In genomic region chr12:123149088-123149827, GRCh38 we compare ENCODE assay signal across 8 cellular contexts. TPM values are rescaled to one million over a fixed set of nuclear protein-coding genes. Genes with fewer than 3 reads are reported as not detected.
DNase-seq lines count a peak whose midpoint lies in the region; ATAC-seq, FAIRE-seq and TF ChIP-seq lines count a peak whose summit lies in the region.

No MANE protein-coding gene starts in this region.

- peak overlapping the region; percentile 52 for H3K27ac Mint-ChIP-seq in activated naive CD8-positive, alpha-beta T cell treated with anti-CD3 and anti-CD28 coated beads, Interleukin-2, amount 50 U/mL, for 24 hours
- peak overlapping the region; percentile 92 for H3K27ac Mint-ChIP-seq in stimulated activated naive B cell treated with anti-CD40 and anti-IgM and Interleukin-4, amounts not matched to agents 10 μg/mL and 1 μg/mL and 100 μg/mL, for 72 hours

- H3K9me3 ChIP-seq in HUES48 (ENCODE audit: control insufficient read depth, insufficient read depth, low read length) (no peaks in the 10 kb centered on the region), keratinocyte (ENCODE audit: control insufficient read depth, low read depth, low read length) (no peaks in the 10 kb centered on the region)

- dilution Hi-C loops in keratinocyte (cut with MboI; ENCODE audit: extremely low pct_ligation_motif_present, low sequenced_read_pairs): no loop called here

- peaks cover 16% of the 10 kb centered on the region for H3K4me1 ChIP-seq in HUES48 (ENCODE audit: control insufficient read depth, insufficient read depth, low read length)
- H3K4me1 ChIP-seq in keratinocyte (ENCODE audit: control insufficient read depth, extremely low read depth, insufficient read depth, low read length): peaks cover 5% of the 10 kb centered on the region

- H3K4me1 Mint-ChIP-seq in activated naive CD8-positive, alpha-beta T cell treated with anti-CD3 and anti-CD28 coated beads, Interleukin-2, amount 50 U/mL, for 24 hours: peaks cover 36% of the 10 kb centered on the region
- H3K4me1 Mint-ChIP-seq in stimulated activated naive B cell treated with anti-CD40 and anti-IgM and Interleukin-4, amounts not matched to agents 10 μg/mL and 1 μg/mL and 100 μg/mL, for 72 hours: peaks cover 25 to 57% of the 10 kb centered on the region in 2 donors

- no peaks in the 10 kb centered on the region for H3K9me3 Mint-ChIP-seq in activated naive CD8-positive, alpha-beta T cell treated with anti-CD3 and anti-CD28 coated beads, Interleukin-2, amount 50 U/mL, for 24 hours
- no peaks in the 10 kb centered on the region for H3K9me3 Mint-ChIP-seq in stimulated activated naive B cell treated with anti-CD40 and anti-IgM and Interleukin-4, amounts not matched to agents 10 μg/mL and 1 μg/mL and 100 μg/mL, for 72 hours

- H3K9me1 ChIP-seq in keratinocyte (ENCODE audit: control insufficient read depth, extremely low read depth, insufficient read depth, low read length): peaks cover 4% of the 10 kb centered on the region

- peak overlapping the region; percentile 83 for H3K4me2 ChIP-seq in keratinocyte (ENCODE audit: control insufficient read depth, extremely low read depth, insufficient read depth, low read depth, low read length)

- peak overlapping the region; percentile 74; the same call in 1 of the 2 replicates for H3K4me3 ChIP-seq in HUES48 (ENCODE audit: low read depth, low read length)
- peak overlapping the region in 2 of 3 experiments; percentile 17 to 70 for H3K4me3 ChIP-seq in keratinocyte (ENCODE audit: control insufficient read depth in 2 of 3, extremely low read depth in 1 of 3, insufficient read depth in 2 of 3, low read depth in 1 of 3, low read length in 3 of 3)

- H3K27me3 Mint-ChIP-seq in activated naive CD8-positive, alpha-beta T cell treated with anti-CD3 and anti-CD28 coated beads, Interleukin-2, amount 50 U/mL, for 24 hours: no peaks in the 10 kb centered on the region
- H3K27me3 Mint-ChIP-seq in stimulated activated naive B cell treated with anti-CD40 and anti-IgM and Interleukin-4, amounts not matched to agents 10 μg/mL and 1 μg/mL and 100 μg/mL, for 72 hours: no peaks in the 10 kb centered on the region

- H3K79me2 ChIP-seq in keratinocyte (ENCODE audit: control insufficient read depth, insufficient read depth, low read length): peaks cover 3% of the 10 kb centered on the region

- H3K27me3 ChIP-seq in HUES48 (ENCODE audit: control insufficient read depth, insufficient read depth, low read length): peaks cover 42% of the 10 kb centered on the region
- H3K27me3 ChIP-seq in keratinocyte (ENCODE audit: control insufficient read depth, extremely low read depth, insufficient read depth, low read length): no peaks in the 10 kb centered on the region

- DNase-seq in activated naive CD8-positive, alpha-beta T cell treated with anti-CD3 and anti-CD28 coated beads, Interleukin-2, amount 50 U/mL, for 24 hours: no peak
- DNase-seq in keratinocyte (ENCODE audit: low read depth, low spot score) (no peak), GDM1 (lab: John Stamatoyannopoulos, UW) (no peak), SHP77 (lab: John Stamatoyannopoulos, UW) (no peak)
- DNase-seq in stimulated activated naive B cell treated with anti-CD40 and anti-IgM and Interleukin-4, amounts not matched to agents 10 μg/mL and 1 μg/mL and 100 μg/mL, for 72 hours: no peak

- TF ChIP-seq CTCF in keratinocyte (optimal IDR thresholded peaks at IDR 0.05 in 1 of 3, IDR thresholded peaks at IDR 0.05 in 1 of 3, conservative IDR thresholded peaks at IDR 0.05 in 1 of 3; ENCODE audit: extremely low read depth in 1 of 3, insufficient read depth in 2 of 3, low read length in 3 of 3): no peak

- no peaks in the 10 kb centered on the region for H4K20me1 ChIP-seq in keratinocyte (ENCODE audit: control insufficient read depth, extremely low read depth, insufficient read depth, low read length)

- no peak for FAIRE-seq in keratinocyte (lab: Jason Lieb, UNC)

- peaks cover 24% of the 10 kb centered on the region for H3K36me3 Mint-ChIP-seq in activated naive CD8-positive, alpha-beta T cell treated with anti-CD3 and anti-CD28 coated beads, Interleukin-2, amount 50 U/mL, for 24 hours (ENCODE audit: low read depth)
- H3K36me3 Mint-ChIP-seq in stimulated activated naive B cell treated with anti-CD40 and anti-IgM and Interleukin-4, amounts not matched to agents 10 μg/mL and 1 μg/mL and 100 μg/mL, for 72 hours: peaks cover 0 to 8% of the 10 kb centered on the region in 2 donors

- no peak overlapping the region for H3K9ac ChIP-seq in HUES48 (ENCODE audit: low read depth, low read length)
- H3K9ac ChIP-seq in keratinocyte (ENCODE audit: control insufficient read depth, extremely low read depth, insufficient read depth, low read length): peak overlapping the region; percentile 70

- H3K4me3 Mint-ChIP-seq in activated naive CD8-positive, alpha-beta T cell treated with anti-CD3 and anti-CD28 coated beads, Interleukin-2, amount 50 U/mL, for 24 hours: peak overlapping the region; percentile 77
- H3K4me3 Mint-ChIP-seq in stimulated activated naive B cell treated with anti-CD40 and anti-IgM and Interleukin-4, amounts not matched to agents 10 μg/mL and 1 μg/mL and 100 μg/mL, for 72 hours: peak overlapping the region; percentile 82 to 88

- H3K27ac ChIP-seq in HUES48 (ENCODE audit: low read depth, low read length): no peak overlapping the region
- no peak overlapping the region for H3K27ac ChIP-seq in keratinocyte (ENCODE audit: control insufficient read depth, insufficient read depth, low read length)

- H2AFZ ChIP-seq in keratinocyte (ENCODE audit: control insufficient read depth, low read length): no peak overlapping the region

- H3K36me3 ChIP-seq in HUES48 (ENCODE audit: control insufficient read depth, insufficient read depth, low read length) (no peaks in the 10 kb centered on the region), keratinocyte (ENCODE audit: control insufficient read depth in 2 of 2, extremely low read depth in 1 of 2, insufficient read depth in 2 of 2, low read length in 2 of 2) (no peaks in the 10 kb centered on the region)

- ATAC-seq in activated naive CD8-positive, alpha-beta T cell treated with anti-CD3 and anti-CD28 coated beads, Interleukin-2, amount 50 U/mL, for 24 hours: no peak
- no peak for ATAC-seq in stimulated activated naive B cell treated with anti-CD40 and anti-IgM and Interleukin-4, amounts not matched to agents 10 μg/mL and 1 μg/mL and 100 μg/mL, for 72 hours (replicated peaks)
- ATAC-seq in HG02938 (IDR thresholded peaks at IDR 0.05; ENCODE audit: unreplicated experiment) (no peak), GM21737 (IDR thresholded peaks at IDR 0.05; ENCODE audit: unreplicated experiment) (no peak)

RNA-seq across cellular contexts. Expression of gene PITPNM2, which starts 1.6 kb away (rescaled TPM):
- polyA plus RNA-seq in keratinocyte: 0.97 to 2.1 TPM (median 1.4 TPM) in 3 replicates
- polyA plus RNA-seq in keratinocyte (2011; ENCODE audit: low read depth): 1.7 TPM
- polyA plus RNA-seq in keratinocyte (2011; cell fraction: cytosol; rRNA removed): 1.1 and 1.5 TPM in 2 replicates
- 5.8 and 7.1 TPM in 2 replicates for polyA plus RNA-seq in keratinocyte (2011; cell fraction: nucleus; rRNA removed)
- 1.6 and 4.0 TPM in 2 replicates for polyA plus RNA-seq in keratinocyte (2012; ENCODE audit: low replicate concordance)
- 2.9 to 13.2 TPM (median 4.7 TPM) in 3 replicates for polyA minus RNA-seq in keratinocyte
- polyA minus RNA-seq in keratinocyte (2011; cell fraction: cytosol; rRNA and poly(A)+ RNA removed): 2.5 TPM
- 5.3 and 7.1 TPM in 2 replicates for polyA minus RNA-seq in keratinocyte (2011; cell fraction: nucleus; rRNA and poly(A)+ RNA removed)
